13 cellular contexts compared by ENCODE assay signal in the genomic region with DNA sequence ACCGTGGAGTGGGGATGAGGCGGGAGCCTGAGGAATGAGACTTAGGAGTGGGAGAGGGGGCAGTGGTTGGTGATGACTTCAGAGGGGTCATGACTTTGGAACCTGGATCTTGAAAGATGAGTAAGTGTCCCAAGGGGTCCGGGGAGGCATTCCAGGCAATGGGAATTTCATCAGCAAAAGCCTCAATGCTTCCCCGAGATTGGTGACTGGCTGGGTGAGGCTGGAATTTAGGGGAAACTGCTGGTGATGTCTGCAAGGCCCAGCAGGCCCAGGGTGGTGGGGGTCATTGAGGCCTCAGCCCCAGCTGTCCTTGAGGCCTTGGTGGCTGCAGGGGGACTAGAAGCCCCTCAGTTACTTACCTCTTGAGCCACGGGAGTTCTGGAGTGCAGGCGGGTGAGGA. TPM values are rescaled to one million over a fixed set of nuclear protein-coding genes. Genes with fewer than 3 reads are reported as not detected.
DNase-seq lines count a peak whose midpoint lies in the region; ATAC-seq and TF ChIP-seq lines count a peak whose summit lies in the region.
"Had no signal": no experiment of that assay in that cellular context is flagged by ENCODE, and none has a peak within 500 bp of the region (broad histone marks: within the 10 kb centered on the region; RNA-seq: fewer than 3 reads in every experiment).

No MANE protein-coding gene starts in this region.

- no peak for TF ChIP-seq POLR2A in prostate gland (IDR thresholded peaks at IDR 0.05)

- 78% methylated on average over 6 of the region's 6 CpGs for WGBS in prostate gland

- H3K9ac ChIP-seq in adipocyte (ENCODE audit: low read length) = peak overlapping the region; percentile 72

- peaks cover 15% of the 10 kb centered on the region for H3K36me3 ChIP-seq in adipocyte (ENCODE audit: control insufficient read depth, insufficient read depth, low read length, severe bottlenecking)
- peaks cover 6% of the 10 kb centered on the region for H3K36me3 ChIP-seq in left ventricle myocardium inferior
- no peaks in the 10 kb centered on the region for H3K36me3 ChIP-seq in prostate gland

- H3K4me1 ChIP-seq in adipocyte (ENCODE audit: control insufficient read depth, insufficient read depth, low read length) (peaks cover 75% of the 10 kb centered on the region), left ventricle myocardium inferior (peaks cover 99% of the 10 kb centered on the region), prostate gland (replicated peaks) (peaks cover 24% of the 10 kb centered on the region)

- peak overlapping the region; percentile 73 for H3K27ac ChIP-seq in left ventricle myocardium inferior (replicated peaks)
- H3K27ac ChIP-seq in prostate gland = no peak overlapping the region

- TF ChIP-seq CTCF in left ventricle myocardium inferior (IDR thresholded peaks at IDR 0.05; ENCODE audit: borderline replicate concordance) (no peak), prostate gland (IDR thresholded peaks at IDR 0.05) (no peak)

- no peak for ATAC-seq in esophagus mucosa
- ATAC-seq: HCT116, mucosa of descending colon had no signal

- DNase-seq in EH (ENCODE audit: low read depth) (peak; percentile 90), adipocyte (ENCODE audit: low read depth) (peak; percentile 34), left ventricle myocardium inferior (no peak), skeletal muscle cell (ENCODE audit: low read depth) (peak; percentile 76), NCI-H524 (lab: John Stamatoyannopoulos, UW) (no peak), prostate gland (ENCODE audit: low spot score) (no peak), NCI-H1092 (lab: John Stamatoyannopoulos, UW) (no peak)
- DNase-seq: activated T-cell treated with anti-CD3 and anti-CD28 coated beads, Interleukin-2, amount 50 U/mL, for 48 hours; effector CD8-positive, alpha-beta T cell; NCI-H2107 had no signal

- H3K4me3 ChIP-seq in adipocyte (ENCODE audit: low read length) = no peak overlapping the region
- H3K4me3 ChIP-seq in left ventricle myocardium inferior = no peak overlapping the region
- no peak overlapping the region for H3K4me3 ChIP-seq in skeletal muscle cell (ENCODE audit: low read depth, low read length)
- H3K4me3 ChIP-seq in prostate gland = no peak overlapping the region
- H3K4me3 ChIP-seq: mucosa of descending colon had no signal

- H3K27me3 ChIP-seq in adipocyte (replicated peaks; ENCODE audit: control insufficient read depth, insufficient read depth, low read length) (no peaks in the 10 kb centered on the region), left ventricle myocardium inferior (ENCODE audit: low read depth) (no peaks in the 10 kb centered on the region), prostate gland (replicated peaks; ENCODE audit: insufficient read depth) (no peaks in the 10 kb centered on the region)

- H3K9me3 ChIP-seq in adipocyte (ENCODE audit: control insufficient read depth, low read length) (no peaks in the 10 kb centered on the region), left ventricle myocardium inferior (replicated peaks) (no peaks in the 10 kb centered on the region), prostate gland (no peaks in the 10 kb centered on the region)
- H3K9me3 ChIP-seq: mucosa of descending colon had no signal

- intact Hi-C loops in left ventricle myocardium inferior (cut with micrococcal nuclease) = no loop called here
- intact Hi-C loops in prostate gland (cut with DNase I) = no loop called here

RNA-seq across cellular contexts. Expression of a gene that starts 7.5 kb away (rescaled TPM):
- total RNA-seq in left ventricle myocardium inferior = 58.9 TPM
- 112 TPM for total RNA-seq in esophagus mucosa
- 100 to 1,000 TPM in 1 of 2 donors, 10 to 100 TPM in 1; 65.8 to 175 TPM for total RNA-seq in prostate gland

Comparison
In these comparisons a context has a peak if more than half of its experiments do, and no peak if none do; other contexts are left out.
1. DNase-seq: peak in EH (single experiment), adipocyte (single experiment) and skeletal muscle cell (single experiment); none in left ventricle myocardium inferior (single experiment), NCI-H524 (0 of 2), prostate gland (single experiment) and NCI-H1092 (single experiment).